2 cellular contexts compared by ENCODE assay signal in the genomic region with DNA sequence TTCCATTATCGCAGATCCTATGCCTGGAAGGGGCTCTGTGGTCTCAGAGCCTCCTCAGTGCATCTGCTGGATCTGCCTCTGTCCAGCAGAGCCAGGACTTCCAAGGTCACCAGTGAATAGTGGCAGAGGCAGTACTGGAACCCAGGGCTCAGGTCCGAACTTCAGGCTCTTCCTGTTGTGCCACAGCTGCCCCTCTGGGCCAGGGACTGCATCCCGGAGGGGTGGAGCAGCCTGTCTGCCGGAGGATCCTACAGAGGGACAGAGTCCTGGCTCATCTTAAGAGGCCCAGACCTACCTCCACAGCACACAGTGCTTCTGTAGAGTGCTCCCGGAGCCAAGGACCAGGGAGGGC.
TF ChIP-seq lines count a peak whose summit lies in the region.

No MANE protein-coding gene starts in this region.

TF ChIP-seq in HEK293, 187 proteins besides CTCF, POLR2A, EP300 and RAD21:
- TF ChIP-seq ZNF133 (tag by site-specific recombination; IDR thresholded peaks at IDR 0.05) (no peak), REST (tag by site-specific recombination; IDR thresholded peaks at IDR 0.05) (peak; percentile 89), ZBTB8A (tag by site-specific recombination; IDR thresholded peaks at IDR 0.05) (no peak)

TF ChIP-seq in K562, 482 proteins besides CTCF, POLR2A, EP300 and RAD21:
- TF ChIP-seq ZBTB7A (IDR thresholded peaks at IDR 0.05; ENCODE audit: borderline replicate concordance, control insufficient read depth, low read depth, low read length): 0 out of 2 replicates have a peak, but pooled peaks have one; percentile 41
- no peak for TF ChIP-seq FOSL1 (tag; conservative IDR thresholded peaks at IDR 0.05)
- TF ChIP-seq MAZ (CRISPR knock-in tag; conservative IDR thresholded peaks at IDR 0.05 in 1 of 2, IDR thresholded peaks at IDR 0.05 in 1 of 2): no peak
- 0 out of 2 replicates have a peak, but pooled peaks have one; percentile 21 for TF ChIP-seq ESRRA (IDR thresholded peaks at IDR 0.05; ENCODE audit: borderline replicate concordance, low read depth)
